Comparison of ENCODE assay signal across 20 cellular contexts in genomic region chr17:80531400-80531799, GRCh38.
"Had no signal": no experiment of that assay in that cellular context is flagged by ENCODE, and none has a peak within 500 bp of the region (broad histone marks: within the 10 kb centered on the region; RNA-seq: fewer than 3 reads in every experiment).

No MANE protein-coding gene starts in this region.

- H3K27me3 ChIP-seq: brain microvascular endothelial cell had no signal

- FAIRE-seq: keratinocyte had no signal

- H3K9me3 ChIP-seq: suprapubic skin had no signal

- H3K36me3 ChIP-seq: brain microvascular endothelial cell, suprapubic skin had no signal

- ATAC-seq: activated T-cell treated with anti-CD3 and anti-CD28 coated beads, Interleukin-2, amount 50 U/mL, for 72 hours; stimulated activated naive CD8-positive, alpha-beta T cell treated with anti-CD3 and anti-CD28 coated beads, Interleukin-15, Interleukin-2, amounts not matched to agents 100 U/mL and 50 U/mL, for 24 hours had no signal

- DNase-seq: activated CD4-positive, alpha-beta T cell treated with anti-CD3 and anti-CD28 coated beads for 1 hour; activated CD8-positive, alpha-beta memory T cell treated with anti-CD3 and anti-CD28 coated beads for 24 hours; activated CD8-positive, alpha-beta memory T cell treated with anti-CD3 and anti-CD28 coated beads, Interleukin-2, amount 50 U/mL, for 48 hours; activated effector memory CD4-positive, alpha-beta T cell treated with anti-CD3 and anti-CD28 coated beads, Interleukin-2, amount 50 U/mL, for 16 hours; activated naive CD4-positive, alpha-beta T cell treated with anti-CD3 and anti-CD28 coated beads, Interleukin-2, amount 50 U/mL, for 16 hours; activated T-cell treated with anti-CD3 and anti-CD28 coated beads, Interleukin-2, amount 50 U/mL, for 72 hours; aorta; brain microvascular endothelial cell; erythroblast; foreskin melanocyte; glutamatergic neuron; occipital lobe; retina; stimulated activated CD4-positive, alpha-beta T cell treated with anti-CD3 and anti-CD28 coated beads, Interleukin-2, amount 100 ng/mL, for 24 hours; stimulated activated naive CD8-positive, alpha-beta T cell treated with anti-CD3 and anti-CD28 coated beads, Interleukin-15, Interleukin-2, amounts not matched to agents 100 U/mL and 50 U/mL, for 24 hours; T1000 had no signal

- H3K4me1 ChIP-seq: suprapubic skin had no signal

- H3K27ac ChIP-seq: brain microvascular endothelial cell, coronary artery, suprapubic skin had no signal

- H3K4me3 ChIP-seq: coronary artery, lung, suprapubic skin had no signal
